ENCODE assay signal across 8 cellular contexts in the genomic region with DNA sequence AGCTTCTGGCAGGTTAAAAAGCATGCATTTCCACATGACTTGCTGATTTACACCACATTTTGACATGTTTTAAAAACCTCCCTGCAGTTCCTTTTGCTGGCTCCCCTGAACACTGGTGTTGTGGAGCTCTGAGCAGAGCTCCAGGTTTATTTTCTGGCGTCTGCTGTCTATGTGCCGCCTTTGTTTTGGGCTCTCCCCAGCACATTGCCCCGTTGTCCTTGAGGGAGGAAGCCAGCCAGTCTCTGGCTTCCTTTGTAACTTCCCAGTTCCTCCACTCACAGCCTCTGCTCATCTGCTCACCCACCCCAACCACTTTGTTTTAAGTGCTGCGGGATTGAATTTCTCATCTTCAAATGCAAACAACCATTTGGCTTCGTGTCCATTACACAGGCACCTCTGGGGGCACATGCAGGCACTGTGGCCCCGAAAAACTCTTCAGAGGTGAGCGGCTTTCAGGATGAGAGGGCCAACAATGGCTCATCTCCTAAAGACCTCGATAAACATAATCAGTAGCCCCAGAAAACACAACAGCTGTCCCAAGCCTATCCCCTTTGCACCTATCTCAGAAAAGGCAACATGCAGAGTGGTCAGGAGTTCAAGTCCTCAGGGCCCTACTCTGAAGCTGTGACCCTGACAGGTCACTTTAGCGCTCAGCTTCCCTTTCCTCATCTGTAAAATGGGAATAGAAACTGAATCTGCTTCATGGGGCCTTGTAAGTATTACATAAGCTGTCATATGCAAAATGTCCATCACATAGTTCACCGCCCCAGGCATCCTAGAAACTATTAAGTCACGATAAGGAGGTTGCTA. TPM values are rescaled to one million over a fixed set of nuclear protein-coding genes. Genes with fewer than 3 reads are reported as not detected.
A peak's percentile ranks its signal among the peaks of the same experiment; 100 is the strongest.
DNase-seq lines count a peak whose midpoint lies in the region; ATAC-seq and TF ChIP-seq lines count a peak whose summit lies in the region.

No MANE protein-coding gene starts in this region.

- ATAC-seq in GM19351 (IDR thresholded peaks at IDR 0.05; ENCODE audit: unreplicated experiment) (peak; percentile 47), HG03378 (IDR thresholded peaks at IDR 0.05; ENCODE audit: unreplicated experiment) (peak; percentile 25), right lobe of liver (peak in 3 of 4 donors; percentile 2 to 3 (median 2))

- peak overlapping the region; percentile 88 for H3K4me3 ChIP-seq in OCI-LY3 (ENCODE audit: low read length)
- peak overlapping the region; percentile 82 for H3K4me3 ChIP-seq in choroid plexus epithelial cell (ENCODE audit: low read depth, low read length)
- peak overlapping the region; percentile 33 to 76 (median 44) for H3K4me3 ChIP-seq in right lobe of liver
- peak overlapping the region; percentile 93 for H3K4me3 ChIP-seq in suprapubic skin

- H3K4me1 ChIP-seq in OCI-LY3 (ENCODE audit: low read length) = peaks cover 23% of the 10 kb centered on the region
- peaks cover 0 to 25% (median 10%) of the 10 kb centered on the region in 4 donors for H3K4me1 ChIP-seq in right lobe of liver
- H3K4me1 ChIP-seq in suprapubic skin = peaks cover 33% of the 10 kb centered on the region

- H3K27me3 ChIP-seq in OCI-LY3 (ENCODE audit: low read depth, low read length) (peaks cover 43% of the 10 kb centered on the region), right lobe of liver (no peaks in the 10 kb centered on the region), suprapubic skin (no peaks in the 10 kb centered on the region)

- H4K20me1 ChIP-seq in OCI-LY3 (ENCODE audit: insufficient read depth, low read length) = peaks cover 28% of the 10 kb centered on the region

- H3K9me3 ChIP-seq in OCI-LY3 (ENCODE audit: insufficient read depth, low read length) (no peaks in the 10 kb centered on the region), right lobe of liver (no peaks in the 10 kb centered on the region), suprapubic skin (no peaks in the 10 kb centered on the region)

- WGBS in right lobe of liver (ENCODE audit: insufficient coverage, low coverage, low lambda C conversion rate, missing lambda C conversion rate) = 32% methylated on average over 11 of the region's 11 CpGs
- 29% methylated on average over 11 of the region's 11 CpGs for whole genome bisulfite sequencing in suprapubic skin

- TF ChIP-seq EP300 in suprapubic skin (IDR thresholded peaks at IDR 0.05) = no peak

- TF ChIP-seq CTCF in OCI-LY3 (IDR thresholded peaks at IDR 0.05; ENCODE audit: low read depth, low read length) = no peak
- TF ChIP-seq CTCF in choroid plexus epithelial cell (conservative IDR thresholded peaks at IDR 0.05; ENCODE audit: low read depth, low read length) = no peak
- TF ChIP-seq CTCF in right lobe of liver (IDR thresholded peaks at IDR 0.05) = no peak
- no peak for TF ChIP-seq CTCF in suprapubic skin (IDR thresholded peaks at IDR 0.05)

- H2AFZ ChIP-seq in OCI-LY3 (ENCODE audit: low read depth, low read length) = peak overlapping the region; percentile 86; the same call in 1 of the 2 replicates

- peak overlapping the region; percentile 98 for H3K4me2 ChIP-seq in OCI-LY3 (ENCODE audit: low read length)

- DNase-seq in DMS53 (lab: John Stamatoyannopoulos, UW) = peak; percentile 54
- DNase-seq in choroid plexus epithelial cell (ENCODE audit: low read depth) = peak; percentile 55
- DNase-seq in right lobe of liver = no peak
- DNase-seq in suprapubic skin (ENCODE audit: low spot score in 2 of 2) = no peak
- no peak for DNase-seq in kidney tubule cell (ENCODE audit: low spot score)

- H3K9ac ChIP-seq in OCI-LY3 (ENCODE audit: low read length) = peak overlapping the region; percentile 78

- peaks cover 31% of the 10 kb centered on the region for H3K79me2 ChIP-seq in OCI-LY3 (ENCODE audit: low read length)

- intact Hi-C loops in right lobe of liver (cut with DNase I) = no loop called here

- H3K27ac ChIP-seq in OCI-LY3 (ENCODE audit: low read length) (0 out of 2 replicates have a peak overlapping the region, but pooled peaks have one; percentile 18), right lobe of liver (peak overlapping the region; percentile 86 to 94 (median 88)), suprapubic skin (peak overlapping the region; percentile 99)

- H3K36me3 ChIP-seq in OCI-LY3 (replicated peaks; ENCODE audit: low read depth, low read length) (no peaks in the 10 kb centered on the region), right lobe of liver (no peaks in the 10 kb centered on the region), suprapubic skin (no peaks in the 10 kb centered on the region)

- TF ChIP-seq POLR2A in right lobe of liver (IDR thresholded peaks at IDR 0.05) = no peak
- no peak for TF ChIP-seq POLR2A in suprapubic skin (IDR thresholded peaks at IDR 0.05)

RNA-seq across cellular contexts. Expression of gene MEF2A, which starts 1.4 kb away (rescaled TPM):
- total RNA-seq in right lobe of liver = 10 to 100 TPM; 20.1 to 35.5 (median 25.4) TPM
- total RNA-seq in suprapubic skin = 100 to 1,000 TPM in 1 of 4 donors, 10 to 100 TPM in 3; 70.1 to 222 (median 78.8) TPM

Comparison
In these comparisons a context has a peak if more than half of its experiments do, and no peak if none do; other contexts are left out.
1. DNase-seq: peak in DMS53 (single experiment) and choroid plexus epithelial cell (single experiment); none in right lobe of liver (0 of 3), suprapubic skin (0 of 2) and kidney tubule cell (single experiment).
2. H3K27ac ChIP-seq: peak in every context shown above with its lines; median percentile 99 in suprapubic skin; 88 in right lobe of liver; 18 in OCI-LY3.
3. Peak in every context shown above with its lines, with median percentiles within 50 percentile points of each other: ATAC-seq and H3K4me3 ChIP-seq.